In the genomic region with DNA sequence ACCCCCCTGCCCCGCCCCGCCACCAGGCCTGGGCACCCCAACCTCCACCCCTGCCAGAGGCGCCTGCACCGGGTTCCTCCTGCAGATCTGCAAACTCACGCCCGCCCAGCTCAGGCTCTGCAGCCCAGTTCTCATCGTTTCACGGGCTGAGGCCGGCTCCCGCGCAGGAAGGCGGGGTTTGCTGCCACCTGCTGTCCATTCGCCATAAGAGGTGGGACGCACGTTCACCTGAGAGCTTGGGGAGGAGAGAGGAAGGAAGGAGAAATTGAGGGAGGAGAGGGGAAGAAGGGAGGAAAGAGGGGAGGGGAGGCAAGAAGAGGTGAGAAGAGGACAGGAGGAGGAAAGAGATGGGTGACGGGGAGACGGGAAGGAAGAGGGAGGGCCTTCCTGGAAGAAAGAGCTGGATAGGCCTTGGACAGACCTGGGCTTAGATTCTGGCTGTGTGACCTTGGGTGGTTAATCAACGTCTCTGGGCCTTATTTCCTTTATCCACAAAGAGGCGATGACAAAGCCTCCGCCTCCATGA, we compare ENCODE assay signal across 8 cellular contexts.
DNase-seq lines count a peak whose midpoint lies in the region; ATAC-seq and TF ChIP-seq lines count a peak whose summit lies in the region.

No MANE protein-coding gene starts in this region.

- no peak overlapping the region for H3K4ac ChIP-seq in mesendoderm (ENCODE audit: low read depth, low read length)

- no peak overlapping the region for H2AK5ac ChIP-seq in mesendoderm (ENCODE audit: low read length)

- H3K79me1 ChIP-seq in mesendoderm (ENCODE audit: low read length), result no peaks in the 10 kb centered on the region

- ATAC-seq in GM19372 (IDR thresholded peaks at IDR 0.05; ENCODE audit: low read depth, unreplicated experiment), result peak; percentile 74
- ATAC-seq in GM18520 (IDR thresholded peaks at IDR 0.05; ENCODE audit: unreplicated experiment), result no peak

- H3K4me1 Mint-ChIP-seq in activated CD4-positive, alpha-beta memory T cell treated with anti-CD3 and anti-CD28 coated beads for 36 hours (ENCODE audit: low read depth), result peaks cover 13% of the 10 kb centered on the region

- H2BK5ac ChIP-seq in mesendoderm (ENCODE audit: low read length), result no peak overlapping the region

- H3K4me2 ChIP-seq in mesendoderm (ENCODE audit: low read length), result no peak overlapping the region

- peaks cover 11% of the 10 kb centered on the region for H3K36me3 Mint-ChIP-seq in activated CD4-positive, alpha-beta memory T cell treated with anti-CD3 and anti-CD28 coated beads for 36 hours

- H3K4me3 ChIP-seq in BE2C (ENCODE audit: low read depth, low read length), result peak overlapping the region; percentile 14; the same call in 1 of the 2 replicates
- no peak overlapping the region for H3K4me3 ChIP-seq in mesendoderm (ENCODE audit: low read length)

- H3K36me3 ChIP-seq in BE2C (no peaks in the 10 kb centered on the region), mesendoderm (ENCODE audit: control insufficient read depth, insufficient read depth, low read length) (no peaks in the 10 kb centered on the region)

- intact Hi-C loops in activated CD4-positive, alpha-beta memory T cell treated with anti-CD3 and anti-CD28 coated beads for 36 hours (cut with micrococcal nuclease), result no loop called here

- H4K5ac ChIP-seq in mesendoderm (ENCODE audit: low read length), result no peak overlapping the region

- no peak overlapping the region for H3K9ac ChIP-seq in mesendoderm (ENCODE audit: low read length)

- no peak overlapping the region for H2BK120ac ChIP-seq in mesendoderm (ENCODE audit: low read depth, low read length)

- H3K27me3 ChIP-seq in BE2C (no peaks in the 10 kb centered on the region; the same call in 1 of the 2 replicates), mesendoderm (ENCODE audit: insufficient read depth, low read length, poor library complexity) (no peaks in the 10 kb centered on the region)

- POLR2A ChIA-PET in activated CD4-positive, alpha-beta memory T cell treated with anti-CD3 and anti-CD28 coated beads for 36 hours (lab: Charles Lee), result no interaction called here

- peaks cover 34% of the 10 kb centered on the region for H3K27me3 Mint-ChIP-seq in activated CD4-positive, alpha-beta memory T cell treated with anti-CD3 and anti-CD28 coated beads for 36 hours

- no peak overlapping the region for H3K18ac ChIP-seq in mesendoderm (ENCODE audit: low read length)

- no peaks in the 10 kb centered on the region for H3K9me3 ChIP-seq in BE2C

- no peak overlapping the region for H3K4me3 Mint-ChIP-seq in activated CD4-positive, alpha-beta memory T cell treated with anti-CD3 and anti-CD28 coated beads for 36 hours

- no peak overlapping the region for H3K23ac ChIP-seq in mesendoderm (ENCODE audit: low read length)

- no peak overlapping the region for H2BK15ac ChIP-seq in mesendoderm (replicated peaks; ENCODE audit: low read depth)

- peaks cover 13% of the 10 kb centered on the region for H3K9me3 Mint-ChIP-seq in activated CD4-positive, alpha-beta memory T cell treated with anti-CD3 and anti-CD28 coated beads for 36 hours

- peak overlapping the region; percentile 71 for H3K56ac ChIP-seq in mesendoderm (ENCODE audit: low read length)

- H4K8ac ChIP-seq in mesendoderm (ENCODE audit: low read depth, low read length), result no peak overlapping the region

- WGBS in mesendoderm (ENCODE audit: extremely low coverage, insufficient coverage, low lambda C conversion rate), result no CpG with 5 or more reads among the region's 20 CpGs

- no peaks in the 10 kb centered on the region for H3K79me2 ChIP-seq in mesendoderm (ENCODE audit: control insufficient read depth, insufficient read depth, low read length)

- peaks cover 6% of the 10 kb centered on the region for H3K4me1 ChIP-seq in BE2C
- H3K4me1 ChIP-seq in mesendoderm (ENCODE audit: control insufficient read depth, low read depth, low read length), result peaks cover 7% of the 10 kb centered on the region

- CTCF ChIA-PET in activated CD4-positive, alpha-beta memory T cell treated with anti-CD3 and anti-CD28 coated beads for 36 hours (lab: Charles Lee), result interaction anchor here (0.6 to 2.0 kb wide), 16 partner anchors 10 to 1224 kb away, joined by 3 to 14 read pairs (median 3); partner anchors contain the start of gene ADRA2C

- TF ChIP-seq CTCF in BE2C (IDR thresholded peaks at IDR 0.05; ENCODE audit: low read depth, low read length), result peak; percentile 78

- DNase-seq in BE2C, result peak; percentile 89
- DNase-seq in NCI-H460 (ENCODE audit: extremely low read depth, low read depth), result peak; percentile 37
- DNase-seq in activated CD4-positive, alpha-beta memory T cell treated with anti-CD3 and anti-CD28 coated beads for 36 hours, result peak; percentile 82
- DNase-seq in ecto neural progenitor cell (ENCODE audit: low spot score), result peak; percentile 93
- peak; percentile 91 for DNase-seq in mesendoderm
- peak; percentile 64 for DNase-seq in stimulated activated CD8-positive, alpha-beta memory T cell treated with anti-CD3 and anti-CD28 coated beads, Interleukin-4, amount 100 ng/mL, for 24 hours (ENCODE audit: low read depth)

- no peak overlapping the region for H3K27ac ChIP-seq in mesendoderm (ENCODE audit: low read depth, low read length)

- no peak overlapping the region for H3K27ac Mint-ChIP-seq in activated CD4-positive, alpha-beta memory T cell treated with anti-CD3 and anti-CD28 coated beads for 36 hours

Comparison
In these comparisons a context has a peak if more than half of its experiments do, and no peak if none do; other contexts are left out.
1. DNase-seq: peak in every context shown above with its lines; median percentile 93 in ecto neural progenitor cell; 91 in mesendoderm; 89 in BE2C; 82 in activated CD4-positive, alpha-beta memory T cell treated with anti-CD3 and anti-CD28 coated beads for 36 hours; 64 in stimulated activated CD8-positive, alpha-beta memory T cell treated with anti-CD3 and anti-CD28 coated beads, Interleukin-4, amount 100 ng/mL, for 24 hours; 37 in NCI-H460.